In genomic region chr11:91871048-91871447, GRCh38 we compare ENCODE assay signal across 22 cellular contexts.
"Had no signal": no experiment of that assay in that cellular context is flagged by ENCODE, and none has a peak within 500 bp of the region (broad histone marks: within the 10 kb centered on the region; RNA-seq: fewer than 3 reads in every experiment).

No MANE protein-coding gene starts in this region.

- H3K27me3 Mint-ChIP-seq: activated CD4-positive, alpha-beta memory T cell treated with anti-CD3 and anti-CD28 coated beads for 36 hours; activated CD4-positive, alpha-beta T cell treated with anti-CD3 and anti-CD28 coated beads, Interleukin-2, amount 10 ng/mL, durations not matched to agents 7 days and 5 days; activated naive CD8-positive, alpha-beta T cell treated with anti-CD3 and anti-CD28 coated beads, Interleukin-2, amount 50 U/mL, for 24 hours had no signal

- H3K4me3 ChIP-seq: ascending aorta, body of pancreas had no signal

- ATAC-seq: activated naive CD4-positive, alpha-beta T cell treated with anti-CD3 and anti-CD28 coated beads, Interleukin-2, amount 50 U/mL, for 72 hours; activated naive CD8-positive, alpha-beta T cell treated with anti-CD3 and anti-CD28 coated beads, Interleukin-2, amount 50 U/mL, for 24 hours; activated T-cell treated with anti-CD3 and anti-CD28 coated beads, Interleukin-2, amount 50 U/mL, for 4 hours; body of pancreas had no signal

- H3K4me3 Mint-ChIP-seq: activated CD4-positive, alpha-beta memory T cell treated with anti-CD3 and anti-CD28 coated beads for 36 hours; activated CD4-positive, alpha-beta T cell treated with anti-CD3 and anti-CD28 coated beads, Interleukin-2, amount 10 ng/mL, durations not matched to agents 7 days and 5 days; activated naive CD8-positive, alpha-beta T cell treated with anti-CD3 and anti-CD28 coated beads, Interleukin-2, amount 50 U/mL, for 24 hours; activated T-cell treated with anti-CD3 and anti-CD28 coated beads, Interleukin-2, amount 50 U/mL, for 4 hours had no signal

- DNase-seq: activated CD4-positive, alpha-beta memory T cell treated with anti-CD3 and anti-CD28 coated beads for 36 hours; activated CD4-positive, alpha-beta T cell treated with anti-CD3 and anti-CD28 coated beads, Interleukin-2, amount 10 ng/mL, durations not matched to agents 7 days and 5 days; activated CD4-positive, CD25-positive, alpha-beta regulatory T cell; activated CD8-positive, alpha-beta memory T cell treated with anti-CD3 and anti-CD28 coated beads for 24 hours; activated effector memory CD4-positive, alpha-beta T cell treated with anti-CD3 and anti-CD28 coated beads, Interleukin-2, amount 50 U/mL, for 16 hours; activated naive CD4-positive, alpha-beta T cell treated with Interleukin-2 at 50 U/mL for 16 hours; activated naive CD8-positive, alpha-beta T cell treated with anti-CD3 and anti-CD28 coated beads, Interleukin-2, amount 50 U/mL, for 24 hours; activated T-cell treated with anti-CD3 and anti-CD28 coated beads, Interleukin-2, amount 50 U/mL, for 4 hours; amniotic stem cell; body of pancreas; central memory CD4-positive, alpha-beta T cell; Karpas-422; NCI-H2029; NCI-H2107; NCI-H524; SHP77; T-helper 1 cell had no signal

- H3K27me3 ChIP-seq: ascending aorta, body of pancreas had no signal

- H3K9me3 Mint-ChIP-seq: activated CD4-positive, alpha-beta T cell treated with anti-CD3 and anti-CD28 coated beads, Interleukin-2, amount 10 ng/mL, durations not matched to agents 7 days and 5 days; activated naive CD8-positive, alpha-beta T cell treated with anti-CD3 and anti-CD28 coated beads, Interleukin-2, amount 50 U/mL, for 24 hours had no signal

- H3K4me1 Mint-ChIP-seq: activated CD4-positive, alpha-beta T cell treated with anti-CD3 and anti-CD28 coated beads, Interleukin-2, amount 10 ng/mL, durations not matched to agents 7 days and 5 days; activated naive CD8-positive, alpha-beta T cell treated with anti-CD3 and anti-CD28 coated beads, Interleukin-2, amount 50 U/mL, for 24 hours had no signal

- H3K9me3 ChIP-seq: ascending aorta, body of pancreas had no signal

- H3K36me3 ChIP-seq: ascending aorta had no signal

- H3K4me1 ChIP-seq: ascending aorta, body of pancreas had no signal

- H3K27ac ChIP-seq: ascending aorta, body of pancreas, VCaP had no signal

- H3K27ac Mint-ChIP-seq: activated CD4-positive, alpha-beta memory T cell treated with anti-CD3 and anti-CD28 coated beads for 36 hours; activated CD4-positive, alpha-beta T cell treated with anti-CD3 and anti-CD28 coated beads, Interleukin-2, amount 10 ng/mL, durations not matched to agents 7 days and 5 days; activated naive CD4-positive, alpha-beta T cell treated with anti-CD3 and anti-CD28 coated beads, Interleukin-2, amount 50 U/mL, for 72 hours; activated naive CD8-positive, alpha-beta T cell treated with anti-CD3 and anti-CD28 coated beads, Interleukin-2, amount 50 U/mL, for 24 hours had no signal

- FAIRE-seq: bronchial epithelial cell, RCC 7860 had no signal

- H3K36me3 Mint-ChIP-seq: activated CD4-positive, alpha-beta memory T cell treated with anti-CD3 and anti-CD28 coated beads for 36 hours; activated naive CD4-positive, alpha-beta T cell treated with anti-CD3 and anti-CD28 coated beads, Interleukin-2, amount 50 U/mL, for 72 hours had no signal
